ENCODE assay signal across 1 cellular context in the genomic region with DNA sequence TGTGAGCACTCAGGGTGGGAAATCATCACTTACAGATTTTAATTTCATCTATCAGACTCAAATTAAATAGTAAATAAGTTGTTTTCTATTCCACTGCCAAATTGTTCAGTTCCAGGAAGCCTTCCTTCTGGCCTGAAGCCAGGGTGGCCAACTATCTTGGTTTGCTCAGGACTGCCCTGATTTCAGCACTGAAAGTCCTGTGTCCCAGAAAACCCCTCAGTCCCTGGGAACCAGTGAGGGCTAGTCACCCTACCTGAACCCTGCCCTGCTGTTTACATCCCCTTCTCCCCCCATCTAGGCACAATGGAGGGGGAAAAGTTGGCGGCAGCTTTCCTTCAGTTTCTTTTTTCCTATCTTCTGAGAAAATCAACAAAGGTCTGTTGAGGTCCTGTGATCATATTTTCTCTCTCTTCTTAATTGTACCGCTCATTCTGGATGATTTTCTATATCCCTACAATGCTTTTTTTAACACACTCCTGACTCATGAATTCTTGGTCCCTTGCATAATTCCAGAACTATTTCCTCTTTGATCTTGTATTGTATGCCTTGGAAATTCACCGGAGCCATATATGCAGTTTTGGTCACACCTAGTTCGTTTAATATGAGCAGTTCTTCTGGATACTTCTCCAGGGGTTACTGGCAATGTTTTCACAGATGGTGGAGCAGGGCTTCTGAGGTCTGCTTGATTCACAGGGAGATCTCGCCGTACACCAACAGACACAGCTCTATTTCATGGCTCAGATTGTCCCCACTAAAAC.
TF ChIP-seq lines count a peak whose summit lies in the region.

No MANE protein-coding gene starts in this region.

TF ChIP-seq in HepG2, 621 proteins besides CTCF, POLR2A, EP300 and RAD21:
- TF ChIP-seq MAFG (CRISPR knock-in tag; IDR thresholded peaks at IDR 0.05), result no peak
- TF ChIP-seq GATA4 (IDR thresholded peaks at IDR 0.05; ENCODE audit: borderline replicate concordance, low read depth), result no peak
- TF ChIP-seq, protein P1, sequence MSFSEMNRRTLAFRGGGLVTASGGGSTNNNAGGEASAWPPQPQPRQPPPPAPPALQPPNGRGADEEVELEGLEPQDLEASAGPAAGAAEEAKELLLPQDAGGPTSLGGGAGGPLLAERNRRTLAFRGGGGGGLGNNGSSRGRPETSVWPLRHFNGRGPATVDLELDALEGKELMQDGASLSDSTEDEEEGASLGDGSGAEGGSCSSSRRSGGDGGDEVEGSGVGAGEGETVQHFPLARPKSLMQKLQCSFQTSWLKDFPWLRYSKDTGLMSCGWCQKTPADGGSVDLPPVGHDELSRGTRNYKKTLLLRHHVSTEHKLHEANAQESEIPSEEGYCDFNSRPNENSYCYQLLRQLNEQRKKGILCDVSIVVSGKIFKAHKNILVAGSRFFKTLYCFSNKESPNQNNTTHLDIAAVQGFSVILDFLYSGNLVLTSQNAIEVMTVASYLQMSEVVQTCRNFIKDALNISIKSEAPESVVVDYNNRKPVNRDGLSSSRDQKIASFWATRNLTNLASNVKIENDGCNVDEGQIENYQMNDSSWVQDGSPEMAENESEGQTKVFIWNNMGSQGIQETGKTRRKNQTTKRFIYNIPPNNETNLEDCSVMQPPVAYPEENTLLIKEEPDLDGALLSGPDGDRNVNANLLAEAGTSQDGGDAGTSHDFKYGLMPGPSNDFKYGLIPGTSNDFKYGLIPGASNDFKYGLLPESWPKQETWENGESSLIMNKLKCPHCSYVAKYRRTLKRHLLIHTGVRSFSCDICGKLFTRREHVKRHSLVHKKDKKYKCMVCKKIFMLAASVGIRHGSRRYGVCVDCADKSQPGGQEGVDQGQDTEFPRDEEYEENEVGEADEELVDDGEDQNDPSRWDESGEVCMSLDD (CRISPR knock-in tag; IDR thresholded peaks at IDR 0.05; ENCODE audit: borderline replicate concordance), result no peak
- no peak for TF ChIP-seq WIZ (CRISPR knock-in tag; IDR thresholded peaks at IDR 0.05)
- no peak for TF ChIP-seq ZNF234 (CRISPR knock-in tag; conservative IDR thresholded peaks at IDR 0.05)
- no peak for TF ChIP-seq FOSL2 (CRISPR knock-in tag; IDR thresholded peaks at IDR 0.05)
- TF ChIP-seq MTA3 (CRISPR knock-in tag; IDR thresholded peaks at IDR 0.05), result no peak
- TF ChIP-seq HOXA3 (CRISPR knock-in tag; IDR thresholded peaks at IDR 0.05), result no peak
- no peak for TF ChIP-seq ZBTB8A (CRISPR knock-in tag; IDR thresholded peaks at IDR 0.05; ENCODE audit: borderline replicate concordance, low read depth)
